1 cellular context compared by ENCODE assay signal in the genomic region with DNA sequence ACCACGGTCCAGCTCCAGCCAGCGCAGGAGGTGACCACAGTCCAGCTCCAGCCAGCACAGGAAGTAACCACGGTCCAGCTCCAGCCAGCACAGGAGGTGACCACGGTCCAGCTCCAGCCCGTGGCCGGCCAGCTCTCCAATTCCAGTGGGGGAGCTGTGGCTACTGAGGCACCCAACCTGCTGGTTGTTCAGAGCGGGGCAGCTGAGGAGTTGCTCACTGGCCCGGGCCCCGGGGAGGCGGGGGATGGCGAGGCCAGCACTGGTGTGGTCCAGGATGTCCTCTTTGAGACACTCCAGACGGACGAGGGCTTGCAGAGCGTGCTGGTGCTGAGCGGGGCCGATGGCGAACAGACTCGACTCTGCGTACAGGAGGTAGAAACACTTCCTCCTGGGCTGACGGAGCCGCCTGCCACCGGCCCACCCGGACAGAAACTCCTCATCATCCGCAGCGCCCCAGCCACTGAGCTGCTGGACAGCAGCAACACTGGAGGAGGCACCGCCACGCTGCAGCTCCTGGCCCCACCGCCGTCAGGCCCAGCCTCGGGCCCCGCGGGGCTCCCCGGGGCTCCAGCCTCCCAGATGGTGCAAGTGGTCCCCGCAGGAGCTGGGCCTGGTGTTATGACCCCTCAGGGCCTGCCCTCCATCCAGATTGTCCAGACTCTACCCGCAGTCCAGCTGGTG.
TF ChIP-seq lines count a peak whose summit lies in the region.

No MANE protein-coding gene starts in this region.

TF ChIP-seq in SK-N-SH, 30 proteins besides CTCF, POLR2A, EP300 and RAD21:
- TF ChIP-seq JUND (IDR thresholded peaks at IDR 0.05) (no peak), CHD2 (IDR thresholded peaks at IDR 0.05; ENCODE audit: low read length, partially characterized antibody) (no peak), NRF1 (IDR thresholded peaks at IDR 0.05; ENCODE audit: low read depth, low read length) (no peak), TAF1 (IDR thresholded peaks at IDR 0.05; ENCODE audit: borderline replicate concordance, low read depth, low read length) (no peak), FOXJ3 (CRISPR knock-in tag; IDR thresholded peaks at IDR 0.05) (no peak), POLR2AphosphoS5 (IDR thresholded peaks at IDR 0.05; ENCODE audit: low read depth, low read length) (no peak), TEAD4 (IDR thresholded peaks at IDR 0.05; ENCODE audit: borderline replicate concordance, insufficient read depth) (no peak), RFX5 (IDR thresholded peaks at IDR 0.05; ENCODE audit: low read length) (no peak), GATA2 (CRISPR knock-in tag; IDR thresholded peaks at IDR 0.05) (no peak), MEF2A (IDR thresholded peaks at IDR 0.05; ENCODE audit: borderline replicate concordance, low read depth) (no peak), MXI1 (IDR thresholded peaks at IDR 0.05; ENCODE audit: low read depth, low read length) (no peak), YY1 (IDR thresholded peaks at IDR 0.05; ENCODE audit: low read depth) (no peak), NFIC (IDR thresholded peaks at IDR 0.05; ENCODE audit: borderline replicate concordance) (no peak), SMC3 (IDR thresholded peaks at IDR 0.05; ENCODE audit: low read depth, low read length) (no peak)
- TF ChIP-seq, protein P1, sequence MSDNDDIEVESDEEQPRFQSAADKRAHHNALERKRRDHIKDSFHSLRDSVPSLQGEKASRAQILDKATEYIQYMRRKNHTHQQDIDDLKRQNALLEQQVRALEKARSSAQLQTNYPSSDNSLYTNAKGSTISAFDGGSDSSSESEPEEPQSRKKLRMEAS (IDR thresholded peaks at IDR 0.05; ENCODE audit: low read depth), result no peak
- TF ChIP-seq, protein P2, sequence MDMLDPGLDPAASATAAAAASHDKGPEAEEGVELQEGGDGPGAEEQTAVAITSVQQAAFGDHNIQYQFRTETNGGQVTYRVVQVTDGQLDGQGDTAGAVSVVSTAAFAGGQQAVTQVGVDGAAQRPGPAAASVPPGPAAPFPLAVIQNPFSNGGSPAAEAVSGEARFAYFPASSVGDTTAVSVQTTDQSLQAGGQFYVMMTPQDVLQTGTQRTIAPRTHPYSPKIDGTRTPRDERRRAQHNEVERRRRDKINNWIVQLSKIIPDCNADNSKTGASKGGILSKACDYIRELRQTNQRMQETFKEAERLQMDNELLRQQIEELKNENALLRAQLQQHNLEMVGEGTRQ (IDR thresholded peaks at IDR 0.05; ENCODE audit: borderline replicate concordance, low read depth, low read length), result no peak
- TF ChIP-seq, protein P3, sequence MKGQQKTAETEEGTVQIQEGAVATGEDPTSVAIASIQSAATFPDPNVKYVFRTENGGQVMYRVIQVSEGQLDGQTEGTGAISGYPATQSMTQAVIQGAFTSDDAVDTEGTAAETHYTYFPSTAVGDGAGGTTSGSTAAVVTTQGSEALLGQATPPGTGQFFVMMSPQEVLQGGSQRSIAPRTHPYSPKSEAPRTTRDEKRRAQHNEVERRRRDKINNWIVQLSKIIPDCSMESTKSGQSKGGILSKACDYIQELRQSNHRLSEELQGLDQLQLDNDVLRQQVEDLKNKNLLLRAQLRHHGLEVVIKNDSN (IDR thresholded peaks at IDR 0.05; ENCODE audit: borderline replicate concordance, low read depth), result no peak
